Comparison of ENCODE assay signal across 24 cellular contexts in genomic region chr5:149576021-149576420, GRCh38. TPM values are rescaled to one million over a fixed set of nuclear protein-coding genes. Genes with fewer than 3 reads are reported as not detected.
A peak's percentile ranks its signal among the peaks of the same experiment; 100 is the strongest.
DNase-seq lines count a peak whose midpoint lies in the region; ATAC-seq and TF ChIP-seq lines count a peak whose summit lies in the region.
"Had no signal": no experiment of that assay in that cellular context is flagged by ENCODE, and none has a peak within 500 bp of the region (broad histone marks: within the 10 kb centered on the region; RNA-seq: fewer than 3 reads in every experiment).

No MANE protein-coding gene starts in this region.

- intact Hi-C loops in activated CD4-positive, alpha-beta T cell treated with anti-CD3 and anti-CD28 coated beads, Interleukin-2, amount 10 ng/mL, durations not matched to agents 24 days and 14 days (cut with micrococcal nuclease): no loop called here
- intact Hi-C loops in activated CD8-positive, alpha-beta T cell treated with anti-CD3 and anti-CD28 coated beads for 36 hours (cut with micrococcal nuclease): no loop called here

- no peak overlapping the region for H3K27ac ChIP-seq in osteoblast (ENCODE audit: low read depth, low read length)
- H3K27ac ChIP-seq: A549, ascending aorta, BLaER1, esophagus muscularis mucosa, gastroesophageal sphincter, SJCRH30 had no signal

- peak; percentile 75 for DNase-seq in activated CD4-positive, alpha-beta T cell treated with anti-CD3 and anti-CD28 coated beads, Interleukin-2, amount 10 ng/mL, durations not matched to agents 24 days and 14 days
- no peak for DNase-seq in activated CD4-positive, alpha-beta T cell treated with anti-CD3 and anti-CD28 coated beads for 1 hour
- peak; percentile 37 for DNase-seq in activated CD8-positive, alpha-beta T cell treated with anti-CD3 and anti-CD28 coated beads for 36 hours
- peak; percentile 9 for DNase-seq in central memory CD4-positive, alpha-beta T cell
- DNase-seq in osteoblast (ENCODE audit: insufficient read length, low spot score, missing footprints): no peak
- no peak for DNase-seq in NCI-H1436 treated with DMSO at 0.1 percent for 48 hours (lab: John Stamatoyannopoulos, UW)
- DNase-seq: effector CD4-positive, alpha-beta T cell; HFFc6; MV-4-11; NCI-H1930; NCI-H226; posterior cingulate gyrus; SJCRH30; substantia nigra had no signal

- CTCF ChIA-PET in activated CD8-positive, alpha-beta T cell treated with anti-CD3 and anti-CD28 coated beads for 36 hours (lab: Charles Lee): interaction anchor here (0.8 to 2.1 kb wide), 9 partner anchors 10 to 195 kb away, joined by 3 to 10 read pairs (median 5); no protein-coding TSS in a partner anchor

- H3K79me2 ChIP-seq in osteoblast (ENCODE audit: insufficient read depth, low read length): no peaks in the 10 kb centered on the region

- H3K4me1 Mint-ChIP-seq in activated CD4-positive, alpha-beta T cell treated with anti-CD3 and anti-CD28 coated beads, Interleukin-2, amount 10 ng/mL, durations not matched to agents 24 days and 14 days: peaks cover 26% of the 10 kb centered on the region
- peaks cover 19% of the 10 kb centered on the region for H3K4me1 Mint-ChIP-seq in activated CD8-positive, alpha-beta T cell treated with anti-CD3 and anti-CD28 coated beads for 36 hours (ENCODE audit: low read depth)

- peaks cover 4% of the 10 kb centered on the region for H3K36me3 Mint-ChIP-seq in activated CD4-positive, alpha-beta T cell treated with anti-CD3 and anti-CD28 coated beads, Interleukin-2, amount 10 ng/mL, durations not matched to agents 24 days and 14 days (ENCODE audit: low read depth)
- no peaks in the 10 kb centered on the region for H3K36me3 Mint-ChIP-seq in activated CD8-positive, alpha-beta T cell treated with anti-CD3 and anti-CD28 coated beads for 36 hours (ENCODE audit: low read depth)
- H3K36me3 Mint-ChIP-seq: memory B cell; natural killer cell treated with Interleukin-12 subunit alpha and Interleukin-12 subunit beta and Interleukin-15 and Interleukin-18, amount 100 ng/mL, for 72 hours; WTC11 had no signal

- POLR2A ChIA-PET in activated CD8-positive, alpha-beta T cell treated with anti-CD3 and anti-CD28 coated beads for 36 hours (lab: Charles Lee): interaction anchor here (1.1 kb wide), 1 partner anchor 26 kb away, joined by 4 read pairs; no protein-coding TSS in a partner anchor

- H3K4me2 ChIP-seq in osteoblast (ENCODE audit: insufficient read depth, low read length): no peak overlapping the region
- H3K4me2 ChIP-seq: A549, BLaER1 had no signal

- H3K9me3 ChIP-seq in osteoblast (ENCODE audit: low read depth, low read length): no peaks in the 10 kb centered on the region
- H3K9me3 ChIP-seq: A549, ascending aorta, esophagus muscularis mucosa, gastroesophageal sphincter, SJCRH30 had no signal

- no peak for TF ChIP-seq CTCF in activated CD8-positive, alpha-beta T cell treated with anti-CD3 and anti-CD28 coated beads for 36 hours (IDR thresholded peaks at IDR 0.05)
- TF ChIP-seq CTCF in osteoblast (IDR thresholded peaks at IDR 0.05; ENCODE audit: extremely low read depth, low read depth, low read length): no peak

- H3K9me3 Mint-ChIP-seq in activated CD4-positive, alpha-beta T cell treated with anti-CD3 and anti-CD28 coated beads, Interleukin-2, amount 10 ng/mL, durations not matched to agents 24 days and 14 days: no peaks in the 10 kb centered on the region
- no peaks in the 10 kb centered on the region for H3K9me3 Mint-ChIP-seq in activated CD8-positive, alpha-beta T cell treated with anti-CD3 and anti-CD28 coated beads for 36 hours
- H3K9me3 Mint-ChIP-seq: HFFc6; memory B cell; natural killer cell treated with Interleukin-12 subunit alpha and Interleukin-12 subunit beta and Interleukin-15 and Interleukin-18, amount 100 ng/mL, for 72 hours; WTC11 had no signal

- ATAC-seq in GM19395 (IDR thresholded peaks at IDR 0.05; ENCODE audit: unreplicated experiment): peak; percentile 68
- peak; percentile 92 for ATAC-seq in activated CD8-positive, alpha-beta T cell treated with anti-CD3 and anti-CD28 coated beads for 36 hours
- no peak for ATAC-seq in GM21360 (IDR thresholded peaks at IDR 0.05; ENCODE audit: unreplicated experiment)
- ATAC-seq: A549, gastroesophageal sphincter, WTC11 had no signal

- H3K36me3 ChIP-seq in osteoblast (ENCODE audit: insufficient read depth, low read length): no peaks in the 10 kb centered on the region
- H3K36me3 ChIP-seq: ascending aorta, BLaER1, esophagus muscularis mucosa, gastroesophageal sphincter, SJCRH30 had no signal

- H3K27ac Mint-ChIP-seq in activated CD4-positive, alpha-beta T cell treated with anti-CD3 and anti-CD28 coated beads, Interleukin-2, amount 10 ng/mL, durations not matched to agents 24 days and 14 days: peak overlapping the region; percentile 87
- H3K27ac Mint-ChIP-seq in activated CD8-positive, alpha-beta T cell treated with anti-CD3 and anti-CD28 coated beads for 36 hours: peak overlapping the region; percentile 90
- H3K27ac Mint-ChIP-seq: HFFc6; memory B cell; natural killer cell treated with Interleukin-12 subunit alpha and Interleukin-12 subunit beta and Interleukin-15 and Interleukin-18, amount 100 ng/mL, for 72 hours; WTC11 had no signal

- H2AFZ ChIP-seq in osteoblast (ENCODE audit: low read length): no peak overlapping the region

- no peaks in the 10 kb centered on the region for H3K27me3 Mint-ChIP-seq in activated CD4-positive, alpha-beta T cell treated with anti-CD3 and anti-CD28 coated beads, Interleukin-2, amount 10 ng/mL, durations not matched to agents 24 days and 14 days
- H3K27me3 Mint-ChIP-seq in activated CD8-positive, alpha-beta T cell treated with anti-CD3 and anti-CD28 coated beads for 36 hours: peaks cover 7% of the 10 kb centered on the region
- H3K27me3 Mint-ChIP-seq: memory B cell had no signal

- H3K27me3 ChIP-seq in osteoblast (ENCODE audit: insufficient read depth, low read length): no peaks in the 10 kb centered on the region
- H3K27me3 ChIP-seq: ascending aorta, esophagus muscularis mucosa, gastroesophageal sphincter, SJCRH30 had no signal

- peak overlapping the region; percentile 6 for H3K4me3 Mint-ChIP-seq in activated CD4-positive, alpha-beta T cell treated with anti-CD3 and anti-CD28 coated beads, Interleukin-2, amount 10 ng/mL, durations not matched to agents 24 days and 14 days
- H3K4me3 Mint-ChIP-seq in activated CD8-positive, alpha-beta T cell treated with anti-CD3 and anti-CD28 coated beads for 36 hours: no peak overlapping the region
- H3K4me3 Mint-ChIP-seq: HFFc6; memory B cell; natural killer cell treated with Interleukin-12 subunit alpha and Interleukin-12 subunit beta and Interleukin-15 and Interleukin-18, amount 100 ng/mL, for 72 hours; WTC11 had no signal

- no peak overlapping the region for H3K4me3 ChIP-seq in osteoblast (ENCODE audit: insufficient read depth, low read length)
- H3K4me3 ChIP-seq: A549, ascending aorta, BLaER1, esophagus muscularis mucosa, gastroesophageal sphincter, SJCRH30 had no signal

- peaks cover 4% of the 10 kb centered on the region for H3K4me1 ChIP-seq in osteoblast (ENCODE audit: insufficient read depth, low read length)
- H3K4me1 ChIP-seq: BLaER1, SJCRH30 had no signal

- no peaks in the 10 kb centered on the region for H4K20me1 ChIP-seq in osteoblast (ENCODE audit: insufficient read depth, low read length)
- H4K20me1 ChIP-seq: BLaER1 had no signal

RNA-seq across cellular contexts. Expression of gene ARHGEF37, which starts 5.3 kb away (rescaled TPM):
- total RNA-seq in activated CD4-positive, alpha-beta T cell treated with anti-CD3 and anti-CD28 coated beads, Interleukin-2, amount 10 ng/mL, durations not matched to agents 24 days and 14 days: 1.5 and 1.8 TPM in 2 replicates
- total RNA-seq in activated CD8-positive, alpha-beta T cell treated with anti-CD3 and anti-CD28 coated beads for 36 hours: 1 to 10 TPM; 1.1 TPM
- total RNA-seq in osteoblast: 0.72 and 0.88 TPM in 2 replicates

RNA-seq across cellular contexts. Expression of gene CSNK1A1, which starts 24.8 kb away (rescaled TPM):
- 175 TPM in 2 replicates for total RNA-seq in activated CD4-positive, alpha-beta T cell treated with anti-CD3 and anti-CD28 coated beads, Interleukin-2, amount 10 ng/mL, durations not matched to agents 24 days and 14 days
- total RNA-seq in activated CD8-positive, alpha-beta T cell treated with anti-CD3 and anti-CD28 coated beads for 36 hours: 100 to 1,000 TPM; 154 to 168 TPM
- 444 and 497 TPM in 2 replicates for total RNA-seq in osteoblast

Comparison
In these comparisons a context has a peak if more than half of its experiments do, and no peak if none do; other contexts are left out.
1. DNase-seq: peak in activated CD4-positive, alpha-beta T cell treated with anti-CD3 and anti-CD28 coated beads, Interleukin-2, amount 10 ng/mL, durations not matched to agents 24 days and 14 days (single experiment), activated CD8-positive, alpha-beta T cell treated with anti-CD3 and anti-CD28 coated beads for 36 hours (single experiment) and central memory CD4-positive, alpha-beta T cell (single experiment); none in activated CD4-positive, alpha-beta T cell treated with anti-CD3 and anti-CD28 coated beads for 1 hour (single experiment), osteoblast (single experiment) and NCI-H1436 treated with DMSO at 0.1 percent for 48 hours (single experiment).